In genomic region chr3:111863942-111864341, GRCh38 we compare ENCODE assay signal across 16 cellular contexts. TPM values are rescaled to one million over a fixed set of nuclear protein-coding genes. Genes with fewer than 3 reads are reported as not detected.
A peak's percentile ranks its signal among the peaks of the same experiment; 100 is the strongest.
DNase-seq lines count a peak whose midpoint lies in the region; ATAC-seq and TF ChIP-seq lines count a peak whose summit lies in the region.
"Had no signal": no experiment of that assay in that cellular context is flagged by ENCODE, and none has a peak within 500 bp of the region (broad histone marks: within the 10 kb centered on the region; RNA-seq: fewer than 3 reads in every experiment).

No MANE protein-coding gene starts in this region.

- H3K36me3 ChIP-seq in GM23248 (ENCODE audit: low read depth) = no peaks in the 10 kb centered on the region
- no peaks in the 10 kb centered on the region for H3K36me3 ChIP-seq in Peyer's patch
- H3K36me3 ChIP-seq in gastrocnemius medialis = no peaks in the 10 kb centered on the region
- H3K36me3 ChIP-seq: HAP-1 had no signal

- TF ChIP-seq POLR2A in Peyer's patch (IDR thresholded peaks at IDR 0.05) (no peak), gastrocnemius medialis (IDR thresholded peaks at IDR 0.05) (no peak)

- H3K4me3 ChIP-seq in GM23248 (peak overlapping the region; percentile 43), Peyer's patch (no peak overlapping the region), gastrocnemius medialis (no peak overlapping the region)
- H3K4me3 ChIP-seq: HAP-1, mucosa of descending colon had no signal

- peaks cover 53% of the 10 kb centered on the region for H3F3A ChIP-seq in GM23248 (ENCODE audit: insufficient read depth)

- H3K4me3 Mint-ChIP-seq in glutamatergic neuron (ENCODE audit: unreplicated experiment) = peak overlapping the region; percentile 13
- H3K4me3 Mint-ChIP-seq: activated B cell treated with CpG ODN at 0.5 μM for 24 hours had no signal

- WGBS in GM23248 (ENCODE audit: low coverage in 1 of 2, low lambda C conversion rate in 2 of 2, missing lambda C conversion rate in 2 of 2), 2 experiments = 61 to 75% methylated on average over 1 of the region's 1 CpG

- H3K36me3 Mint-ChIP-seq in glutamatergic neuron (ENCODE audit: unreplicated experiment) = no peaks in the 10 kb centered on the region
- H3K36me3 Mint-ChIP-seq: activated naive CD4-positive, alpha-beta T cell treated with anti-CD3 and anti-CD28 coated beads, Interleukin-2, amount 50 U/mL, for 72 hours had no signal

- H3K4me1 ChIP-seq in GM23248 (ENCODE audit: insufficient read depth) = peaks cover 56% of the 10 kb centered on the region
- H3K4me1 ChIP-seq in Peyer's patch = peaks cover 0 to 15% (median 0%) of the 10 kb centered on the region in 4 donors
- peaks cover 0 to 28% of the 10 kb centered on the region in 2 donors for H3K4me1 ChIP-seq in gastrocnemius medialis

- no peaks in the 10 kb centered on the region for H3K9me2 ChIP-seq in GM23248 (ENCODE audit: insufficient read depth)

- intact Hi-C loops in gastrocnemius medialis (cut with DNase I; ENCODE audit: low total_unique reads) = loop anchor here (5.0 kb wide), 3 partner anchors 38 to 127 kb away; no protein-coding TSS in a partner anchor

- peaks cover 15% of the 10 kb centered on the region for H3K9me3 Mint-ChIP-seq in glutamatergic neuron (ENCODE audit: unreplicated experiment)
- H3K9me3 Mint-ChIP-seq: activated B cell treated with CpG ODN at 0.5 μM for 24 hours; activated naive CD4-positive, alpha-beta T cell treated with anti-CD3 and anti-CD28 coated beads, Interleukin-2, amount 50 U/mL, for 72 hours had no signal

- H2AFZ ChIP-seq in GM23248 = no peak overlapping the region

- H3K27me3 ChIP-seq in GM23248 (replicated peaks; ENCODE audit: insufficient read depth) (no peaks in the 10 kb centered on the region), Peyer's patch (no peaks in the 10 kb centered on the region), gastrocnemius medialis (peaks cover 20 to 35% (median 25%) of the 10 kb centered on the region in 3 donors)

- H3K79me2 ChIP-seq in GM23248 (ENCODE audit: insufficient read depth) = peaks cover 81% of the 10 kb centered on the region

- H3K27ac Mint-ChIP-seq in glutamatergic neuron (ENCODE audit: unreplicated experiment) = no peak overlapping the region
- H3K27ac Mint-ChIP-seq: activated B cell treated with CpG ODN at 0.5 μM for 24 hours; activated naive CD4-positive, alpha-beta T cell treated with anti-CD3 and anti-CD28 coated beads, Interleukin-2, amount 50 U/mL, for 72 hours had no signal

- no peaks in the 10 kb centered on the region for H4K20me1 ChIP-seq in GM23248 (ENCODE audit: insufficient read depth)

- TF ChIP-seq CTCF in Peyer's patch (IDR thresholded peaks at IDR 0.05) (no peak), glutamatergic neuron (IDR thresholded peaks at IDR 0.05; ENCODE audit: partially characterized antibody, unreplicated experiment) (no peak), gastrocnemius medialis (IDR thresholded peaks at IDR 0.05 in 4 of 5, conservative IDR thresholded peaks at IDR 0.05 in 1 of 5) (no peak)

- H3K9me3 ChIP-seq in GM23248 (ENCODE audit: low read depth) = no peaks in the 10 kb centered on the region
- H3K9me3 ChIP-seq in Peyer's patch = no peaks in the 10 kb centered on the region
- H3K9me3 ChIP-seq in gastrocnemius medialis = no peaks in the 10 kb centered on the region
- H3K9me3 ChIP-seq: HAP-1, mucosa of descending colon had no signal

- peaks cover 8% of the 10 kb centered on the region for H3K27me3 Mint-ChIP-seq in glutamatergic neuron (ENCODE audit: unreplicated experiment)

- in situ Hi-C loops in GM23248 (cut with MboI) = loop anchor here (5.0 kb wide), 1 partner anchor 147 kb away; no protein-coding TSS in a partner anchor
- in situ Hi-C loops in gastrocnemius medialis (cut with MboI; ENCODE audit: low sequenced_read_pairs in 4 of 4) = loop anchor here in 1 of 4 donors (10.0 kb wide), 1 partner anchor 111 kb away; the partner anchor contains the start of gene ABHD10

- DNase-seq in GM23248 (no peak), Peyer's patch (no peak), glutamatergic neuron (no peak), gastrocnemius medialis (no peak), retina (no peak)
- DNase-seq in activated CD4-positive, alpha-beta T cell treated with anti-CD3 and anti-CD28 coated beads, Interleukin-2, amount 50 U/mL, for 1 hour = no peak
- DNase-seq: activated B cell treated with CpG ODN at 0.5 μM for 24 hours; activated CD8-positive, alpha-beta memory T cell treated with anti-CD3 and anti-CD28 coated beads, Interleukin-2, amount 50 U/mL, for 4 hours; MM.1S; mucosa of descending colon; stimulated activated naive CD8-positive, alpha-beta T cell treated with anti-CD3 and anti-CD28 coated beads, Interleukin-15, Interleukin-2, amounts not matched to agents 100 U/mL and 50 U/mL, for 24 hours had no signal

- H3K9ac ChIP-seq in GM23248 = peak overlapping the region; percentile 67

- ATAC-seq in gastrocnemius medialis = no peak
- no peak for ATAC-seq in HG02588 (IDR thresholded peaks at IDR 0.05; ENCODE audit: unreplicated experiment)
- no peak for ATAC-seq in GM21529 (IDR thresholded peaks at IDR 0.05; ENCODE audit: unreplicated experiment)
- ATAC-seq: activated naive CD4-positive, alpha-beta T cell treated with anti-CD3 and anti-CD28 coated beads, Interleukin-2, amount 50 U/mL, for 72 hours; mucosa of descending colon; sciatic nerve; stimulated activated naive CD8-positive, alpha-beta T cell treated with anti-CD3 and anti-CD28 coated beads, Interleukin-15, Interleukin-2, amounts not matched to agents 100 U/mL and 50 U/mL, for 24 hours had no signal

- H3K27ac ChIP-seq in GM23248 = peak overlapping the region; percentile 85
- peak overlapping the region in 3 of 4 donors; percentile 15 to 43 (median 18) for H3K27ac ChIP-seq in Peyer's patch
- H3K27ac ChIP-seq in gastrocnemius medialis = peak overlapping the region; percentile 59 to 77 (median 70)

- H3K4me2 ChIP-seq in GM23248 (ENCODE audit: unreplicated experiment) = peak overlapping the region; percentile 69

- H3K4me1 Mint-ChIP-seq in glutamatergic neuron (ENCODE audit: low read depth, unreplicated experiment) = peaks cover 52% of the 10 kb centered on the region

RNA-seq across cellular contexts. Expression of gene PHLDB2, which starts 4.9 kb away (rescaled TPM):
- total RNA-seq in GM23248 (2014; rRNA removed; shearing (Covaris generic)) = 60.6 and 63.9 TPM in 2 replicates
- 53.3 and 55.6 TPM in 2 replicates for polyA plus RNA-seq in GM23248 (2016; fragmentation: Nextera tagmentation; extraction: Ambion mirVana)
- total RNA-seq in Peyer's patch = 10 to 100 TPM in 3 of 4 donors, 1 to 10 TPM in 1; 6.0 to 66.0 (median 12.5) TPM
- 18.7 TPM for total RNA-seq in glutamatergic neuron (ENCODE audit: unreplicated experiment)
- total RNA-seq in gastrocnemius medialis = 1 to 10 TPM; 3.0 to 7.2 (median 4.0) TPM

Comparison
In these comparisons a context has a peak if more than half of its experiments do, and no peak if none do; other contexts are left out.
1. H3K27ac ChIP-seq: peak in every context shown above with its lines; median percentile 85 in GM23248; 70 in gastrocnemius medialis; 18 in Peyer's patch.